ENCODE assay signal across 20 cellular contexts in genomic region chr18:43671431-43671830, GRCh38.
"Had no signal": no experiment of that assay in that cellular context is flagged by ENCODE, and none has a peak within 500 bp of the region (broad histone marks: within the 10 kb centered on the region; RNA-seq: fewer than 3 reads in every experiment).

No MANE protein-coding gene starts in this region.

- H3K9me3 ChIP-seq: lower lobe of right lung, neutrophil, pancreas, right lobe of liver, stomach had no signal

- H3K27ac ChIP-seq: dorsolateral prefrontal cortex, lower lobe of right lung, neutrophil, pancreas, right lobe of liver, stomach had no signal

- H3K36me3 ChIP-seq: lower lobe of right lung, neutrophil, pancreas, right lobe of liver, stomach had no signal

- H3K27me3 ChIP-seq: neutrophil, pancreas, right lobe of liver, stomach had no signal

- DNase-seq: activated CD4-positive, alpha-beta T cell treated with anti-CD3 and anti-CD28 coated beads, Interleukin-2, amount 10 ng/mL, durations not matched to agents 24 days and 14 days; activated CD8-positive, alpha-beta T cell treated with anti-CD3 and anti-CD28 coated beads for 36 hours; activated naive CD4-positive, alpha-beta T cell treated with Interleukin-2 at 50 U/mL for 16 hours; activated naive CD8-positive, alpha-beta T cell treated with anti-CD3 and anti-CD28 coated beads, Interleukin-2, amount 10 ng/mL, durations not matched to agents 7 days and 5 days; activated T-cell treated with anti-CD3 and anti-CD28 coated beads, Interleukin-2, amount 50 U/mL, for 1 hour; amygdala; central memory CD4-positive, alpha-beta T cell; dorsolateral prefrontal cortex; immature natural killer cell; left colon; lower lobe of right lung; pancreas; right lobe of liver; stimulated activated CD4-positive, alpha-beta T cell treated with anti-CD3 and anti-CD28 coated beads, Interleukin-4, amount 100 ng/mL, for 24 hours; stomach; trophoblast cell had no signal

- H3K4me3 ChIP-seq: dorsolateral prefrontal cortex, lower lobe of right lung, pancreas, right lobe of liver, stomach had no signal

- H3K4me1 ChIP-seq: lower lobe of right lung, pancreas, right lobe of liver, stomach had no signal

- ATAC-seq: activated CD8-positive, alpha-beta T cell treated with anti-CD3 and anti-CD28 coated beads for 36 hours; esophagus mucosa; left colon; lower lobe of right lung; natural killer cell treated with Interleukin-12 subunit alpha and Interleukin-12 subunit beta and Interleukin-15 and Interleukin-18, amount 100 ng/mL, for 72 hours; pancreas; right lobe of liver; stimulated activated effector memory CD8-positive, alpha-beta T cell treated with anti-CD3 and anti-CD28 coated beads, Interleukin-12 subunit alpha, Interleukin-12 subunit beta, amount 100 ng/mL, for 72 hours had no signal
